ENCODE assay signal across 19 cellular contexts in genomic region chr5:179407191-179408175, GRCh38.
DNase-seq lines count a peak whose midpoint lies in the region; ATAC-seq and TF ChIP-seq lines count a peak whose summit lies in the region.
"Had no signal": no experiment of that assay in that cellular context is flagged by ENCODE, and none has a peak within 500 bp of the region (broad histone marks: within the 10 kb centered on the region; RNA-seq: fewer than 3 reads in every experiment).

No MANE protein-coding gene starts in this region.

- no peaks in the 10 kb centered on the region for H3K4me1 Mint-ChIP-seq in CD14-positive monocyte
- H3K4me1 Mint-ChIP-seq: CD8-positive, alpha-beta memory T cell; T-cell had no signal

- H4K20me1 ChIP-seq in SK-N-SH (ENCODE audit: insufficient read depth) = no peaks in the 10 kb centered on the region

- H3K36me3 ChIP-seq in SK-N-SH (replicated peaks in 1 of 2; ENCODE audit: control insufficient read depth in 1 of 2, insufficient read depth in 2 of 2, low read length in 1 of 2) = no peaks in the 10 kb centered on the region
- H3K36me3 ChIP-seq in esophagus muscularis mucosa = no peaks in the 10 kb centered on the region
- H3K36me3 ChIP-seq: Peyer's patch had no signal

- H3K9me3 ChIP-seq in SK-N-SH (no peaks in the 10 kb centered on the region), esophagus muscularis mucosa (no peaks in the 10 kb centered on the region)
- H3K9me3 ChIP-seq: Peyer's patch had no signal

- TF ChIP-seq RAD21 in SK-N-SH (IDR thresholded peaks at IDR 0.05; ENCODE audit: low read length) = 0 out of 2 replicates have a peak, but pooled peaks have one; percentile 5

- intact Hi-C loops in esophagus muscularis mucosa (cut with DNase I) = no loop called here
- intact Hi-C loops in CD14-positive monocyte (cut with micrococcal nuclease) = no loop called here

- no peak overlapping the region for H3K4me2 ChIP-seq in SK-N-SH

- POLR2A ChIA-PET in SK-N-SH (lab: Yijun Ruan, JAX) = interaction anchor here (0.8 to 1.7 kb wide), 3 partner anchors 8 to 137 kb away, joined by 3 to 5 read pairs (median 3); no protein-coding TSS in a partner anchor

- H3K27ac ChIP-seq in SK-N-SH (ENCODE audit: low read depth in 2 of 2, low read length in 1 of 2) (peak overlapping the region in 1 of 2 experiments; percentile 91; a peak in 2 of 4 replicates), esophagus muscularis mucosa (replicated peaks in 1 of 4) (no peak overlapping the region)
- H3K27ac ChIP-seq: 22Rv1, Peyer's patch had no signal

- no peaks in the 10 kb centered on the region for H3F3A ChIP-seq in SK-N-SH (replicated peaks; ENCODE audit: insufficient read depth)

- WGBS in SK-N-SH (ENCODE audit: low lambda C conversion rate) = 20% methylated on average over 9 of the region's 16 CpGs
- WGBS in esophagus muscularis mucosa = 89% methylated on average over 14 of the region's 16 CpGs

- peaks cover 0 to 6% (median 3%) of the 10 kb centered on the region in 7 donors for H3K9me3 Mint-ChIP-seq in CD14-positive monocyte

- ATAC-seq in SK-N-SH treated with all-trans-retinoic acid at 6 μM for 48 hours = no peak; the same call in 2 of the 3 replicates
- ATAC-seq in HG03025 (IDR thresholded peaks at IDR 0.05; ENCODE audit: low FRiP score, unreplicated experiment) = no peak
- ATAC-seq: T-cell had no signal

- no peak overlapping the region for H3K9ac ChIP-seq in SK-N-SH

- in situ Hi-C loops in ACHN (cut with HindIII; ENCODE audit: low pct_ligation_motif_present, low pct_unique_long_range_greater_than_20kb, low sequenced_read_pairs) = no loop called here

- no peaks in the 10 kb centered on the region for H3K36me3 Mint-ChIP-seq in CD14-positive monocyte
- H3K36me3 Mint-ChIP-seq: CD8-positive, alpha-beta memory T cell; T-cell had no signal

- no peaks in the 10 kb centered on the region for H3K79me2 ChIP-seq in SK-N-SH (ENCODE audit: insufficient read depth)

- peaks cover 0 to 4% (median 4%) of the 10 kb centered on the region in 3 donors for H3K27me3 Mint-ChIP-seq in CD14-positive monocyte (ENCODE audit: low read depth in 3 of 3)

- H3K4me1 ChIP-seq in SK-N-SH (ENCODE audit: control insufficient read depth in 1 of 2, insufficient read depth in 2 of 2, low read depth in 1 of 2, low read length in 1 of 2) (peaks cover 0 to 78% of the 10 kb centered on the region in 2 experiments; a peak in 1 of 4 replicates), esophagus muscularis mucosa (peaks cover 0 to 14% (median 0%) of the 10 kb centered on the region in 4 donors)
- H3K4me1 ChIP-seq: Peyer's patch had no signal

- no peak overlapping the region for H3K4me3 Mint-ChIP-seq in CD14-positive monocyte
- H3K4me3 Mint-ChIP-seq: activated naive CD4-positive, alpha-beta T cell treated with anti-CD3 and anti-CD28 coated beads for 36 hours; CD8-positive, alpha-beta memory T cell; T-cell had no signal

- TF ChIP-seq EP300 in SK-N-SH (IDR thresholded peaks at IDR 0.05; ENCODE audit: borderline replicate concordance in 1 of 2, low read depth in 1 of 2, low read length in 1 of 2) (no peak), esophagus muscularis mucosa (IDR thresholded peaks at IDR 0.05) (no peak)

- CTCF ChIA-PET in SK-N-SH (lab: Yijun Ruan, JAX) = interaction anchor here (1.1 to 1.4 kb wide), 3 partner anchors 86 to 241 kb away, joined by 4 to 7 read pairs (median 4); no protein-coding TSS in a partner anchor

- H3K27me3 ChIP-seq in SK-N-SH (ENCODE audit: insufficient read depth) (no peaks in the 10 kb centered on the region), esophagus muscularis mucosa (no peaks in the 10 kb centered on the region)
- H3K27me3 ChIP-seq: Peyer's patch had no signal

- TF ChIP-seq CTCF in SK-N-SH (IDR thresholded peaks at IDR 0.05) (no peak), esophagus muscularis mucosa (IDR thresholded peaks at IDR 0.05) (no peak), CD14-positive monocyte (IDR thresholded peaks at IDR 0.05) (no peak)

- TF ChIP-seq POLR2A in esophagus muscularis mucosa (IDR thresholded peaks at IDR 0.05; ENCODE audit: low read depth) = no peak

- H3K27ac Mint-ChIP-seq in CD14-positive monocyte = no peak overlapping the region
- H3K27ac Mint-ChIP-seq: activated naive CD4-positive, alpha-beta T cell treated with anti-CD3 and anti-CD28 coated beads for 36 hours; T-cell had no signal

- H2AFZ ChIP-seq in SK-N-SH (ENCODE audit: low read depth) = no peak overlapping the region

- DNase-seq in SK-N-SH = peak; percentile 64
- DNase-seq in esophagus muscularis mucosa (ENCODE audit: extremely low spot score) = peak; percentile 89
- peak; percentile 57 for DNase-seq in islet precursor cell
- peak; percentile 24 for DNase-seq in stromal cell of bone marrow (ENCODE audit: low read depth)
- DNase-seq in ACHN = no peak
- DNase-seq in CD14-positive monocyte (ENCODE audit: low spot score) = no peak
- DNase-seq: activated CD4-positive, alpha-beta T cell treated with anti-CD3 and anti-CD28 coated beads for 1 hour; activated CD8-positive, alpha-beta memory T cell treated with anti-CD3 and anti-CD28 coated beads, Interleukin-2, amount 50 U/mL, for 4 hours; activated naive CD4-positive, alpha-beta T cell treated with anti-CD3 and anti-CD28 coated beads for 36 hours; CD8-positive, alpha-beta memory T cell; mesendoderm; NCI-H2081 treated with DMSO at 0.1 percent for 48 hours; NCI-H526 treated with DMSO at 0.1 percent for 48 hours; nucleus accumbens had no signal

- H3K4me3 ChIP-seq in SK-N-SH (ENCODE audit: low read depth in 2 of 2, low read length in 1 of 2) (no peak overlapping the region), esophagus muscularis mucosa (no peak overlapping the region)
- H3K4me3 ChIP-seq: Peyer's patch had no signal

- no peaks in the 10 kb centered on the region for H3K9me2 ChIP-seq in SK-N-SH

TF ChIP-seq in SK-N-SH, 30 proteins besides CTCF, POLR2A, EP300 and RAD21:
- TF ChIP-seq IRF3 (IDR thresholded peaks at IDR 0.05; ENCODE audit: low read depth, low read length) (no peak), RCOR1 (IDR thresholded peaks at IDR 0.05; ENCODE audit: low read length) (peak; percentile 71), CHD2 (IDR thresholded peaks at IDR 0.05; ENCODE audit: low read length, partially characterized antibody) (peak; percentile 23), FOXJ3 (CRISPR knock-in tag; IDR thresholded peaks at IDR 0.05) (no peak), FOXM1 (IDR thresholded peaks at IDR 0.05; ENCODE audit: low read depth) (no peak)

TF ChIP-seq in SK-N-SH treated with all-trans-retinoic acid at 6 μM for 48 hours, 23 proteins besides CTCF, POLR2A, EP300 and RAD21 (continues in another document):
- TF ChIP-seq ZNF565 (CRISPR knock-in tag; conservative IDR thresholded peaks at IDR 0.05; ENCODE audit: low read depth) = no peak
- TF ChIP-seq SNAI2 (CRISPR knock-in tag; IDR thresholded peaks at IDR 0.05) = no peak
- no peak for TF ChIP-seq POU6F1 (CRISPR knock-in tag; IDR thresholded peaks at IDR 0.05; ENCODE audit: borderline replicate concordance, low read depth)
- TF ChIP-seq CREB5 (CRISPR knock-in tag; IDR thresholded peaks at IDR 0.05; ENCODE audit: low read depth) = no peak
- no peak for TF ChIP-seq PPARA (CRISPR knock-in tag; IDR thresholded peaks at IDR 0.05; ENCODE audit: borderline replicate concordance)
- TF ChIP-seq ARNTL (CRISPR knock-in tag; IDR thresholded peaks at IDR 0.05; ENCODE audit: borderline replicate concordance, low read depth) = no peak
- TF ChIP-seq ZFP30 (CRISPR knock-in tag; IDR thresholded peaks at IDR 0.05) = no peak
- TF ChIP-seq ISL1 (CRISPR knock-in tag; IDR thresholded peaks at IDR 0.05) = no peak
- TF ChIP-seq TCF4 (CRISPR knock-in tag; IDR thresholded peaks at IDR 0.05; ENCODE audit: borderline replicate concordance) = no peak
- no peak for TF ChIP-seq CSDC2 (CRISPR knock-in tag; IDR thresholded peaks at IDR 0.05)

Comparison
In these comparisons a context has a peak if more than half of its experiments do, and no peak if none do; other contexts are left out.
1. DNase-seq: peak in SK-N-SH (single experiment), esophagus muscularis mucosa (single experiment), islet precursor cell (single experiment) and stromal cell of bone marrow (single experiment); none in ACHN (single experiment) and CD14-positive monocyte (single experiment).